12 cellular contexts compared by ENCODE assay signal in genomic region chr2:30385327-30385726, GRCh38.
DNase-seq lines count a peak whose midpoint lies in the region; ATAC-seq lines count a peak whose summit lies in the region.
"Had no signal": no experiment of that assay in that cellular context is flagged by ENCODE, and none has a peak within 500 bp of the region (broad histone marks: within the 10 kb centered on the region; RNA-seq: fewer than 3 reads in every experiment).

No MANE protein-coding gene starts in this region.

- no peaks in the 10 kb centered on the region for H3K27me3 ChIP-seq in mesendoderm (ENCODE audit: insufficient read depth, low read length, poor library complexity)

- H3K79me1 ChIP-seq in mesendoderm (ENCODE audit: low read length) = no peaks in the 10 kb centered on the region

- no peak overlapping the region for H3K4me2 ChIP-seq in mesendoderm (ENCODE audit: low read length)

- no peaks in the 10 kb centered on the region for H3K36me3 ChIP-seq in mesendoderm (ENCODE audit: control insufficient read depth, insufficient read depth, low read length)
- H3K36me3 ChIP-seq: WERI-Rb-1 had no signal

- no CpG with 5 or more reads among the region's 5 CpGs for WGBS in mesendoderm (ENCODE audit: extremely low coverage, insufficient coverage, low lambda C conversion rate)

- no peaks in the 10 kb centered on the region for H3K79me2 ChIP-seq in mesendoderm (ENCODE audit: control insufficient read depth, insufficient read depth, low read length)

- no peak overlapping the region for H2BK120ac ChIP-seq in mesendoderm (ENCODE audit: low read depth, low read length)

- H4K8ac ChIP-seq in mesendoderm (ENCODE audit: low read depth, low read length) = no peak overlapping the region

- ATAC-seq in GM18517 (IDR thresholded peaks at IDR 0.05; ENCODE audit: unreplicated experiment) (no peak), HG03280 (IDR thresholded peaks at IDR 0.05; ENCODE audit: unreplicated experiment) (no peak), HG02973 (IDR thresholded peaks at IDR 0.05; ENCODE audit: unreplicated experiment) (no peak)
- ATAC-seq: activated T-cell treated with anti-CD3 and anti-CD28 coated beads, Interleukin-2, amount 50 U/mL, for 72 hours; stimulated activated naive CD8-positive, alpha-beta T cell treated with anti-CD3 and anti-CD28 coated beads, Interleukin-15, amount 100 ng/mL, for 72 hours had no signal

- no peak overlapping the region for H3K9ac ChIP-seq in mesendoderm (ENCODE audit: low read length)

- H2AK5ac ChIP-seq in mesendoderm (ENCODE audit: low read length) = no peak overlapping the region

- H3K4me1 ChIP-seq in mesendoderm (ENCODE audit: control insufficient read depth, low read depth, low read length) = no peaks in the 10 kb centered on the region

- no peak overlapping the region for H2BK5ac ChIP-seq in mesendoderm (ENCODE audit: low read length)

- no peak overlapping the region for H3K4ac ChIP-seq in mesendoderm (ENCODE audit: low read depth, low read length)

- no peak overlapping the region for H3K4me3 ChIP-seq in mesendoderm (ENCODE audit: low read length)

- H4K5ac ChIP-seq in mesendoderm (ENCODE audit: low read length) = no peak overlapping the region

- H3K18ac ChIP-seq in mesendoderm (ENCODE audit: low read length) = no peak overlapping the region

- DNase-seq in EH (ENCODE audit: low read depth) = peak; percentile 68
- peak; percentile 32 for DNase-seq in OCI-M1 (lab: John Stamatoyannopoulos, UW)
- peak; percentile 73 for DNase-seq in ecto neural progenitor cell (ENCODE audit: low spot score)
- DNase-seq in mesendoderm = peak; percentile 63
- DNase-seq in NCI-H748 (lab: John Stamatoyannopoulos, UW; ENCODE audit: unreplicated experiment) = no peak
- DNase-seq: activated T-cell treated with anti-CD3 and anti-CD28 coated beads, Interleukin-2, amount 50 U/mL, for 72 hours; head of caudate nucleus; stimulated activated naive CD8-positive, alpha-beta T cell treated with anti-CD3 and anti-CD28 coated beads, Interleukin-15, amount 100 ng/mL, for 72 hours; WERI-Rb-1 had no signal

- H2BK15ac ChIP-seq in mesendoderm (replicated peaks; ENCODE audit: low read depth) = no peak overlapping the region

- no peak overlapping the region for H3K56ac ChIP-seq in mesendoderm (ENCODE audit: low read length)

- H3K27ac ChIP-seq in mesendoderm (ENCODE audit: low read depth, low read length) = no peak overlapping the region
- H3K27ac ChIP-seq: WERI-Rb-1 had no signal

- no peak overlapping the region for H3K23ac ChIP-seq in mesendoderm (ENCODE audit: low read length)
